ENCODE assay signal across 8 cellular contexts in genomic region chr10:124418726-124419501, GRCh38.
DNase-seq lines count a peak whose midpoint lies in the region; ATAC-seq and TF ChIP-seq lines count a peak whose summit lies in the region.

Gene OAT, minus strand, starts transcription at chr10:124418923. Its CDS starts 6,752 bp downstream, at chr10:124412171.

- peak within 1 kb of the TSS; percentile 62 for H3K4me3 ChIP-seq in GM06990 (replicated peaks; ENCODE audit: low read depth, low read length)

- peak within 1 kb of the TSS; percentile 83 for H3K27ac ChIP-seq in substantia nigra (ENCODE audit: low read depth, low read length, poor library complexity, severe bottlenecking)

- no peaks in the 10 kb centered on the region; the same call in 1 of the 2 replicates for H3K27me3 ChIP-seq in GM06990 (replicated peaks; ENCODE audit: control insufficient read depth, insufficient read depth, low read length)

- peak; percentile 94 for DNase-seq in GM06990 (ENCODE audit: extremely low read depth, insufficient read length)
- DNase-seq in NCI-H1092 (lab: John Stamatoyannopoulos, UW) = peak; percentile 92
- DNase-seq in SKM-1 (lab: John Stamatoyannopoulos, UW; ENCODE audit: unreplicated experiment) = peak; percentile 87
- peak; percentile 99 for DNase-seq in germinal center (ENCODE audit: low spot score)
- DNase-seq in non-pigmented ciliary epithelial cell (ENCODE audit: low read depth) = peak; percentile 65
- DNase-seq in substantia nigra (lab: John Stamatoyannopoulos, UW) = peak; percentile 64 to 99 (median 95)

- no peaks in the 10 kb centered on the region for H3K36me3 Mint-ChIP-seq in activated naive CD4-positive, alpha-beta T cell treated with anti-CD3 and anti-CD28 coated beads, Interleukin-2, amount 50 U/mL, for 24 hours

- peak within 1 kb of the TSS; percentile 17 for H3K27ac Mint-ChIP-seq in activated naive CD4-positive, alpha-beta T cell treated with anti-CD3 and anti-CD28 coated beads, Interleukin-2, amount 50 U/mL, for 24 hours

- peak within 1 kb of the TSS; percentile 86 for H3K4me3 Mint-ChIP-seq in activated naive CD4-positive, alpha-beta T cell treated with anti-CD3 and anti-CD28 coated beads, Interleukin-2, amount 50 U/mL, for 24 hours

- no peaks in the 10 kb centered on the region for H3K9me3 Mint-ChIP-seq in activated naive CD4-positive, alpha-beta T cell treated with anti-CD3 and anti-CD28 coated beads, Interleukin-2, amount 50 U/mL, for 24 hours

- H3K4me1 Mint-ChIP-seq in activated naive CD4-positive, alpha-beta T cell treated with anti-CD3 and anti-CD28 coated beads, Interleukin-2, amount 50 U/mL, for 24 hours = peaks cover 36% of the 10 kb centered on the region

- ATAC-seq in HG02571 (IDR thresholded peaks at IDR 0.05; ENCODE audit: unreplicated experiment) = peak; percentile 90

- no peaks in the 10 kb centered on the region for H3K36me3 ChIP-seq in GM06990 (ENCODE audit: control insufficient read depth, insufficient read depth, low read length)

- peaks cover under 1% of the 10 kb centered on the region for H3K27me3 Mint-ChIP-seq in activated naive CD4-positive, alpha-beta T cell treated with anti-CD3 and anti-CD28 coated beads, Interleukin-2, amount 50 U/mL, for 24 hours

- TF ChIP-seq CTCF in GM06990 (IDR thresholded peaks at IDR 0.05; ENCODE audit: insufficient read depth, low read length, poor library complexity, severe bottlenecking) = peak; percentile 30

Comparison
In these comparisons a context has a peak if more than half of its experiments do, and no peak if none do; other contexts are left out.
1. Peak in every context shown above with its lines: DNase-seq, ATAC-seq, H3K4me3 ChIP-seq and H3K27ac ChIP-seq.